In genomic region chr1:166692354-166692753, GRCh38 we compare ENCODE assay signal across 13 cellular contexts.
DNase-seq lines count a peak whose midpoint lies in the region; ATAC-seq and TF ChIP-seq lines count a peak whose summit lies in the region.
"Had no signal": no experiment of that assay in that cellular context is flagged by ENCODE, and none has a peak within 500 bp of the region (broad histone marks: within the 10 kb centered on the region; RNA-seq: fewer than 3 reads in every experiment).

No MANE protein-coding gene starts in this region.

- H3K4me3 ChIP-seq in epithelial cell of esophagus (ENCODE audit: low read length), result no peak overlapping the region

- no peak overlapping the region for H3K27ac ChIP-seq in RWPE1

- DNase-seq in M059J (ENCODE audit: low read depth), result peak; percentile 49
- peak; percentile 8 for DNase-seq in RWPE1 (ENCODE audit: low spot score)
- peak; percentile 64 for DNase-seq in epithelial cell of esophagus (ENCODE audit: low read depth)
- no peak for DNase-seq in NCI-H345 (lab: John Stamatoyannopoulos, UW)
- no peak for DNase-seq in T-helper 2 cell
- DNase-seq: BE2C; CD4-positive, alpha-beta memory T cell; DND-41; GDM1; IMR-90 had no signal

- CTCF ChIA-PET in RWPE1 (lab: Yijun Ruan, JAX), result no interaction called here

- POLR2A ChIA-PET in RWPE1 (lab: Yijun Ruan, JAX; ENCODE audit: low non-redundant PET), result no interaction called here

- ATAC-seq in GM18868 (IDR thresholded peaks at IDR 0.05; ENCODE audit: unreplicated experiment) (no peak), HG03159 (IDR thresholded peaks at IDR 0.05; ENCODE audit: unreplicated experiment) (no peak)
- ATAC-seq: HCT116 had no signal

- TF ChIP-seq CTCF in RWPE1 (conservative IDR thresholded peaks at IDR 0.05; ENCODE audit: low read depth) (no peak), epithelial cell of esophagus (IDR thresholded peaks at IDR 0.05; ENCODE audit: insufficient read depth, low read depth, low read length, missing control alignments) (no peak)

Comparison
In these comparisons a context has a peak if more than half of its experiments do, and no peak if none do; other contexts are left out.
1. DNase-seq: peak in M059J (single experiment), RWPE1 (single experiment) and epithelial cell of esophagus (single experiment); none in NCI-H345 (single experiment) and T-helper 2 cell (0 of 5).